In genomic region chr9:126673689-126674364, GRCh38 we compare ENCODE assay signal across 18 cellular contexts.
A peak's percentile ranks its signal among the peaks of the same experiment; 100 is the strongest.
DNase-seq lines count a peak whose midpoint lies in the region; ATAC-seq, FAIRE-seq and TF ChIP-seq lines count a peak whose summit lies in the region.
"Had no signal": no experiment of that assay in that cellular context is flagged by ENCODE, and none has a peak within 500 bp of the region (broad histone marks: within the 10 kb centered on the region; RNA-seq: fewer than 3 reads in every experiment).

No MANE protein-coding gene starts in this region.

- no peak overlapping the region for H2AFZ ChIP-seq in trophoblast cell (ENCODE audit: insufficient read depth, low read length, poor library complexity)
- H2AFZ ChIP-seq: PC-9 had no signal

- H3K9me3 Mint-ChIP-seq in glutamatergic neuron (ENCODE audit: unreplicated experiment) = peaks cover 11% of the 10 kb centered on the region

- CTCF ChIA-PET in Panc1 (lab: Charles Lee) = interaction anchor here (0.5 kb wide), 1 partner anchor 227 kb away, joined by 5 read pairs; no protein-coding TSS in a partner anchor

- H3K79me2 ChIP-seq in trophoblast cell (ENCODE audit: control insufficient read depth, insufficient read depth, low read length, poor library complexity) = no peaks in the 10 kb centered on the region

- H3K4me3 ChIP-seq in Panc1 (ENCODE audit: low read depth in 2 of 2, low read length in 2 of 2) = no peak overlapping the region
- H3K4me3 ChIP-seq in trophoblast cell (ENCODE audit: low read depth, low read length) = no peak overlapping the region
- H3K4me3 ChIP-seq: PC-9, tibial artery had no signal

- H2AK5ac ChIP-seq in trophoblast cell (ENCODE audit: low read length) = no peak overlapping the region

- H4K12ac ChIP-seq in trophoblast cell (ENCODE audit: low read depth, low read length) = no peak overlapping the region

- peak overlapping the region; percentile 20 for H3K4me3 Mint-ChIP-seq in glutamatergic neuron (ENCODE audit: unreplicated experiment)
- H3K4me3 Mint-ChIP-seq: naive thymus-derived CD4-positive, alpha-beta T cell had no signal

- no peak overlapping the region for H3K4me2 ChIP-seq in trophoblast cell (ENCODE audit: low read length)
- H3K4me2 ChIP-seq: PC-9 had no signal

- H3K27me3 Mint-ChIP-seq in glutamatergic neuron (ENCODE audit: unreplicated experiment) = peaks cover 32% of the 10 kb centered on the region

- ATAC-seq in Panc1 (peak; percentile 44), GM18870 (IDR thresholded peaks at IDR 0.05; ENCODE audit: unreplicated experiment) (no peak)
- ATAC-seq: naive thymus-derived CD4-positive, alpha-beta T cell had no signal

- in situ Hi-C loops in Panc1 (cut with HindIII; ENCODE audit: low pct_unique_long_range_greater_than_20kb, low sequenced_read_pairs) = no loop called here

- peaks cover 23% of the 10 kb centered on the region for H3K4me1 Mint-ChIP-seq in glutamatergic neuron (ENCODE audit: low read depth, unreplicated experiment)

- POLR2A ChIA-PET in Panc1 (lab: Charles Lee) = interaction anchor here (0.6 kb wide), 2 partner anchors 56 to 77 kb away, joined by 3 to 10 read pairs; no protein-coding TSS in a partner anchor

- no peak overlapping the region for H3K27ac Mint-ChIP-seq in glutamatergic neuron (ENCODE audit: unreplicated experiment)
- H3K27ac Mint-ChIP-seq: IgD-negative memory B cell; naive thymus-derived CD4-positive, alpha-beta T cell had no signal

- no peaks in the 10 kb centered on the region for H3K9me3 ChIP-seq in Panc1 (ENCODE audit: control insufficient read depth, insufficient read depth, low read depth, low read length)
- peaks cover 9% of the 10 kb centered on the region for H3K9me3 ChIP-seq in trophoblast cell (ENCODE audit: insufficient read depth, low read depth, low read length)
- H3K9me3 ChIP-seq: tibial artery had no signal

- no peak overlapping the region for H3K9ac ChIP-seq in trophoblast cell (ENCODE audit: low read length)

- WGBS in trophoblast cell (ENCODE audit: extremely low coverage, insufficient coverage, insufficient read length) = no CpG with 5 or more reads among the region's 13 CpGs

- no peaks in the 10 kb centered on the region for H3K79me1 ChIP-seq in trophoblast cell (ENCODE audit: low read length)

- no peak overlapping the region for H3K23ac ChIP-seq in trophoblast cell (ENCODE audit: low read length)

- DNase-seq in NCI-H82 (lab: John Stamatoyannopoulos, UW) (peak; percentile 24), NCI-H82 treated with DMSO at 0.1 percent for 48 hours (lab: John Stamatoyannopoulos, UW; ENCODE audit: unreplicated experiment) (no peak), Panc1 (ENCODE audit: low read depth, low spot score) (no peak), glutamatergic neuron (peak; percentile 76), urothelium cell line (ENCODE audit: low spot score) (peak; percentile 20), NCI-H1105 (lab: John Stamatoyannopoulos, UW) (no peak), trophoblast cell (no peak)
- DNase-seq: activated CD4-positive, alpha-beta T cell treated with anti-CD3 and anti-CD28 coated beads, Interleukin-2, amount 50 U/mL, for 48 hours; aorta; Calu3; naive thymus-derived CD4-positive, alpha-beta T cell; NCI-H187; stimulated activated CD4-positive, alpha-beta T cell treated with anti-CD3 and anti-CD28 coated beads, Interleukin-1b, Interleukin-23, amount 100 ng/mL, for 48 hours; tibial artery had no signal

- intact Hi-C loops in Panc1 (cut with micrococcal nuclease; ENCODE audit: unreplicated experiment) = no loop called here

- no peak overlapping the region for H2BK5ac ChIP-seq in trophoblast cell (ENCODE audit: low read depth, low read length, poor library complexity)

- H4K91ac ChIP-seq in trophoblast cell (ENCODE audit: low read depth, low read length) = no peak overlapping the region

- no peak overlapping the region for H3K27ac ChIP-seq in Panc1 (ENCODE audit: low read length)
- no peak overlapping the region for H3K27ac ChIP-seq in trophoblast cell (ENCODE audit: low read depth, low read length)
- H3K27ac ChIP-seq: PC-9, tibial artery had no signal

- H3K36me3 ChIP-seq in Panc1 (ENCODE audit: control insufficient read depth, insufficient read depth, low read length) = no peaks in the 10 kb centered on the region
- H3K36me3 ChIP-seq in trophoblast cell (ENCODE audit: control insufficient read depth in 1 of 2, insufficient read depth in 2 of 2, low read length in 2 of 2) = no peaks in the 10 kb centered on the region
- H3K36me3 ChIP-seq: tibial artery had no signal

- H3K4me1 ChIP-seq in Panc1 (ENCODE audit: control insufficient read depth, insufficient read depth, low read length) = no peaks in the 10 kb centered on the region
- H3K4me1 ChIP-seq in trophoblast cell (ENCODE audit: control insufficient read depth in 1 of 2, insufficient read depth in 2 of 2, low read length in 2 of 2) = no peaks in the 10 kb centered on the region

- no peak overlapping the region for H2BK120ac ChIP-seq in trophoblast cell (ENCODE audit: insufficient read depth, low read length, poor library complexity)

- TF ChIP-seq CTCF in Panc1 (IDR thresholded peaks at IDR 0.05) (no peak), glutamatergic neuron (IDR thresholded peaks at IDR 0.05; ENCODE audit: partially characterized antibody, unreplicated experiment) (no peak)

- FAIRE-seq in urothelium cell line (lab: Jason Lieb, UNC) = no peak
- FAIRE-seq: islet of Langerhans had no signal

- no TSS peak for BruUV-seq in Panc1 (replicated peaks; lab: Mats Ljungman, UMichigan)

- H4K8ac ChIP-seq in trophoblast cell (ENCODE audit: low read depth, low read length) = no peak overlapping the region

- H3K14ac ChIP-seq in trophoblast cell (ENCODE audit: low read length) = no peak overlapping the region

- no peaks in the 10 kb centered on the region for H3K36me3 Mint-ChIP-seq in glutamatergic neuron (ENCODE audit: unreplicated experiment)
- H3K36me3 Mint-ChIP-seq: IgD-negative memory B cell had no signal

- H3K27me3 ChIP-seq in Panc1 (ENCODE audit: control insufficient read depth, insufficient read depth, low read length) (no peaks in the 10 kb centered on the region), trophoblast cell (ENCODE audit: insufficient read depth, low read length) (peaks cover 42% of the 10 kb centered on the region)

- H2BK12ac ChIP-seq in trophoblast cell (ENCODE audit: low read length) = no peak overlapping the region

- no peak overlapping the region for H3K18ac ChIP-seq in trophoblast cell (ENCODE audit: low read length)

- H3K4ac ChIP-seq in trophoblast cell (ENCODE audit: low read depth, low read length) = no peak overlapping the region

Comparison
In these comparisons a context has a peak if more than half of its experiments do, and no peak if none do; other contexts are left out.
1. DNase-seq: peak in NCI-H82 (single experiment), glutamatergic neuron (single experiment) and urothelium cell line (single experiment); none in NCI-H82 treated with DMSO at 0.1 percent for 48 hours (single experiment), Panc1 (single experiment), NCI-H1105 (single experiment) and trophoblast cell (0 of 2).